11 cellular contexts compared by ENCODE assay signal in genomic region chrX:10677490-10677889, GRCh38. TPM values are rescaled to one million over a fixed set of nuclear protein-coding genes. Genes with fewer than 3 reads are reported as not detected.
DNase-seq lines count a peak whose midpoint lies in the region; ATAC-seq and TF ChIP-seq lines count a peak whose summit lies in the region.
"Had no signal": no experiment of that assay in that cellular context is flagged by ENCODE, and none has a peak within 500 bp of the region (broad histone marks: within the 10 kb centered on the region; RNA-seq: fewer than 3 reads in every experiment).

No MANE protein-coding gene starts in this region.

- H3K9me2 ChIP-seq in GM23338 (ENCODE audit: insufficient read depth), result no peaks in the 10 kb centered on the region

- no peak overlapping the region; the same call in 2 of the 3 replicates for H3K4me3 Mint-ChIP-seq in GM23338
- peak overlapping the region; percentile 79 to 92 (median 87) for H3K4me3 Mint-ChIP-seq in brain
- H3K4me3 Mint-ChIP-seq: CD14-positive monocyte had no signal

- TF ChIP-seq CTCF in GM23338 (conservative IDR thresholded peaks at IDR 0.05; ENCODE audit: low read depth in 2 of 2) (no peak), brain (conservative IDR thresholded peaks at IDR 0.05) (no peak), ovary (IDR thresholded peaks at IDR 0.05) (no peak)

- H3K9me3 Mint-ChIP-seq in GM23338 (no peaks in the 10 kb centered on the region), brain (peaks cover 0 to 3% (median 0%) of the 10 kb centered on the region in 5 experiments)
- H3K9me3 Mint-ChIP-seq: CD14-positive monocyte had no signal

- DNase-seq in C1 segment of cervical spinal cord (lab: John Stamatoyannopoulos, UW) (peak in 10 of 14 donors; percentile 0 to 75 (median 3)), GM23338 (ENCODE audit: low spot score) (no peak), mesendoderm (peak; percentile 36), ovary (no peak), COR-L47 (lab: John Stamatoyannopoulos, UW) (no peak), middle frontal gyrus (ENCODE audit: extremely low spot score, low spot score) (no peak)
- DNase-seq: stimulated activated CD4-positive, alpha-beta T cell treated with anti-CD3 and anti-CD28 coated beads, Interleukin-12 subunit alpha, Interleukin-12 subunit beta, amount 100 ng/mL, for 4 hours had no signal

- no peaks in the 10 kb centered on the region for H3K9me3 ChIP-seq in ovary

- no peak overlapping the region for H3K56ac ChIP-seq in mesendoderm (ENCODE audit: low read length)

- no peaks in the 10 kb centered on the region for H3K27me3 ChIP-seq in GM23338 (ENCODE audit: insufficient read depth)
- no peaks in the 10 kb centered on the region for H3K27me3 ChIP-seq in mesendoderm (ENCODE audit: insufficient read depth, low read length, poor library complexity)
- no peaks in the 10 kb centered on the region for H3K27me3 ChIP-seq in ovary

- ATAC-seq in GM23338, result no peak
- no peak for ATAC-seq in GM21786 (IDR thresholded peaks at IDR 0.05; ENCODE audit: unreplicated experiment)

- H3K18ac ChIP-seq in mesendoderm (ENCODE audit: low read length), result no peak overlapping the region

- no peak overlapping the region for H4K5ac ChIP-seq in mesendoderm (ENCODE audit: low read length)

- TF ChIP-seq EP300 in ovary (IDR thresholded peaks at IDR 0.05), result no peak

- no peak overlapping the region for H2BK120ac ChIP-seq in mesendoderm (ENCODE audit: low read depth, low read length)

- intact Hi-C loops in ovary (cut with DNase I), result no loop called here

- no peaks in the 10 kb centered on the region for H3K79me2 ChIP-seq in GM23338 (replicated peaks; ENCODE audit: insufficient read depth)
- H3K79me2 ChIP-seq in mesendoderm (ENCODE audit: control insufficient read depth, insufficient read depth, low read length), result no peaks in the 10 kb centered on the region

- H3K27me3 Mint-ChIP-seq in GM23338 (ENCODE audit: insufficient read depth, low read depth, poor library complexity) (no peaks in the 10 kb centered on the region), brain (peaks cover 7% of the 10 kb centered on the region)

- no peak overlapping the region for H2AK5ac ChIP-seq in mesendoderm (ENCODE audit: low read length)

- H3K9ac ChIP-seq in mesendoderm (ENCODE audit: low read length), result no peak overlapping the region

- peaks cover 38% of the 10 kb centered on the region for H3K4me1 Mint-ChIP-seq in GM23338
- peaks cover 47% of the 10 kb centered on the region for H3K4me1 Mint-ChIP-seq in brain
- H3K4me1 Mint-ChIP-seq: CD14-positive monocyte had no signal

- H4K20me1 ChIP-seq in GM23338 (replicated peaks; ENCODE audit: insufficient read depth), result no peaks in the 10 kb centered on the region

- no peak for TF ChIP-seq POLR2A in ovary (IDR thresholded peaks at IDR 0.05)

- H3K4ac ChIP-seq in mesendoderm (ENCODE audit: low read depth, low read length), result no peak overlapping the region

- H3K36me3 ChIP-seq in GM23338 (ENCODE audit: insufficient read depth) (no peaks in the 10 kb centered on the region), mesendoderm (ENCODE audit: control insufficient read depth, insufficient read depth, low read length) (no peaks in the 10 kb centered on the region), ovary (no peaks in the 10 kb centered on the region)

- peaks cover 34% of the 10 kb centered on the region for H3K4me1 ChIP-seq in GM23338 (ENCODE audit: insufficient read depth)
- no peaks in the 10 kb centered on the region for H3K4me1 ChIP-seq in mesendoderm (ENCODE audit: control insufficient read depth, low read depth, low read length)
- H3K4me1 ChIP-seq in ovary (ENCODE audit: insufficient read depth), result no peaks in the 10 kb centered on the region

- no CpG with 5 or more reads among the region's 5 CpGs for WGBS in mesendoderm (ENCODE audit: extremely low coverage, insufficient coverage, low lambda C conversion rate)
- WGBS in ovary, 3 donors, result 53 to 63% (median 61%) methylated on average over 5 of the region's 5 CpGs

- H3K4me2 ChIP-seq in GM23338, result no peak overlapping the region
- H3K4me2 ChIP-seq in mesendoderm (ENCODE audit: low read length), result no peak overlapping the region

- H3K27ac Mint-ChIP-seq in GM23338 (no peak overlapping the region), brain (peak overlapping the region; percentile 79 to 98 (median 87))
- H3K27ac Mint-ChIP-seq: CD14-positive monocyte had no signal

- H3K27ac ChIP-seq in GM23338 (ENCODE audit: low read depth) (no peak overlapping the region), mesendoderm (ENCODE audit: low read depth, low read length) (no peak overlapping the region), ovary (no peak overlapping the region)

- no peaks in the 10 kb centered on the region for H3K36me3 Mint-ChIP-seq in GM23338 (ENCODE audit: low read depth)
- H3K36me3 Mint-ChIP-seq in brain, result no peaks in the 10 kb centered on the region
- H3K36me3 Mint-ChIP-seq: CD14-positive monocyte had no signal

- no peak overlapping the region for H2BK5ac ChIP-seq in mesendoderm (ENCODE audit: low read length)

- H3K23ac ChIP-seq in mesendoderm (ENCODE audit: low read length), result no peak overlapping the region

- H3K4me3 ChIP-seq in GM23338, result no peak overlapping the region
- H3K4me3 ChIP-seq in mesendoderm (ENCODE audit: low read length), result no peak overlapping the region
- H3K4me3 ChIP-seq in ovary, result no peak overlapping the region
- H3K4me3 ChIP-seq: lung had no signal

- no peak overlapping the region for H2AFZ ChIP-seq in GM23338

- no peak overlapping the region for H4K8ac ChIP-seq in mesendoderm (ENCODE audit: low read depth, low read length)

- no peak overlapping the region for H2BK15ac ChIP-seq in mesendoderm (replicated peaks; ENCODE audit: low read depth)

- no peaks in the 10 kb centered on the region for H3K79me1 ChIP-seq in mesendoderm (ENCODE audit: low read length)

- H3F3A ChIP-seq in GM23338 (replicated peaks; ENCODE audit: low read depth), result no peaks in the 10 kb centered on the region

TF ChIP-seq in GM23338, 12 proteins besides CTCF, POLR2A, EP300 and RAD21 (continues in another document):
- TF ChIP-seq CREB1 (CRISPR knock-in tag; IDR thresholded peaks at IDR 0.05; ENCODE audit: low read depth), result 0 out of 2 replicates have a peak, but pooled peaks have one; percentile 9
- no peak for TF ChIP-seq ZNF462 (CRISPR knock-in tag; IDR thresholded peaks at IDR 0.05)

RNA-seq across cellular contexts. Expression of gene MID1, which starts 57.1 kb away (rescaled TPM):
- total RNA-seq in GM23338 (2014; rRNA removed; shearing (Covaris generic)), result 37.6 and 39.3 TPM in 2 replicates
- polyA plus RNA-seq in GM23338 (2016; fragmentation: Nextera tagmentation; extraction: Ambion mirVana) (20.8 and 27.2 TPM in 2 replicates), brain (ENCODE audit: insufficient read depth, low read depth, low replicate concordance) (7.4 TPM), ovary (10 to 100 TPM in 1 of 2 donors, 1 to 10 TPM in 1; 4.0 to 13.0 TPM)
- polyA plus RNA-seq in mesendoderm (2013, experiment 1 of 2), result 14.1 TPM
- polyA plus RNA-seq in mesendoderm (2013, experiment 2 of 2), result 14.4 TPM
- 10 to 100 TPM in 5 of 7 donors, 1 to 10 TPM in 2; 6.2 to 25.7 (median 17.5) TPM for total RNA-seq in ovary

Comparison
In these comparisons a context has a peak if more than half of its experiments do, and no peak if none do; other contexts are left out.
1. DNase-seq: peak in C1 segment of cervical spinal cord (10 of 14) and mesendoderm (single experiment); none in GM23338 (single experiment), ovary (0 of 5), COR-L47 (single experiment) and middle frontal gyrus (single experiment).